ENCODE assay signal across 20 cellular contexts in the genomic region with DNA sequence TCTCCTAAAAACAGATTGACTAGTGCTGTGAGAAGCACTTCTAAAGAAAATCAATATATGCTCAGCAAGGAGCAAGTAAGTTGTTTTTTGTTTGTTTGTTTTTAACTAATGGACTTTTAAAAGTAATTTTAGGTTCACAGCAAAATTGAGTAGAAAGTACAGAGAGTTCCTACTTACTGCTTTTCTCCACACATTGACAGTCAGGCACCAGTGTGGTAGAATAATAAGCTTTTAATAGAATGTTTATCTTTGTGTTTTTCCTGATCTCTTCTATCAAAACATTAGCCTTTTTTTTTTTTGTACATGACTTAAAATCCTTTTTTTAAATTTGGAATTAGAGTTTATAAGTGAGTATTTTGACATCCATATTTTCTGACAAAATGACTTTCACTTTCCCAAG. TPM values are rescaled to one million over a fixed set of nuclear protein-coding genes. Genes with fewer than 3 reads are reported as not detected.
DNase-seq lines count a peak whose midpoint lies in the region; ATAC-seq, FAIRE-seq and TF ChIP-seq lines count a peak whose summit lies in the region.
"Had no signal": no experiment of that assay in that cellular context is flagged by ENCODE, and none has a peak within 500 bp of the region (broad histone marks: within the 10 kb centered on the region; RNA-seq: fewer than 3 reads in every experiment).

No MANE protein-coding gene starts in this region.

- H3K27ac ChIP-seq in ascending aorta (peak overlapping the region; percentile 59 to 61), right atrium auricular region (peak overlapping the region; percentile 43 to 49), small intestine (ENCODE audit: low read depth in 1 of 2, low read length in 1 of 2) (peak overlapping the region in 1 of 2 donors; percentile 24)
- H3K27ac ChIP-seq: BLaER1 treated with 17β-estradiol and CSF1 and Interleukin-3, amounts not matched to agents 10 nM and 100 nM; PC-9; SJCRH30; VCaP had no signal

- intact Hi-C loops in ascending aorta (cut with DNase I), result loop anchor here (1.0 kb wide), 1 partner anchor 203 kb away; no protein-coding TSS in a partner anchor

- TF ChIP-seq CTCF in ascending aorta (IDR thresholded peaks at IDR 0.05) (no peak), right atrium auricular region (IDR thresholded peaks at IDR 0.05) (no peak)

- H3K9me3 ChIP-seq in ascending aorta, result peaks cover 0 to 8% of the 10 kb centered on the region in 2 donors
- H3K9me3 ChIP-seq in right atrium auricular region, result peaks cover 0 to 8% of the 10 kb centered on the region in 2 donors
- no peaks in the 10 kb centered on the region for H3K9me3 ChIP-seq in small intestine (ENCODE audit: control insufficient read depth, low read depth)
- H3K9me3 ChIP-seq: SJCRH30 had no signal

- peak; percentile 27 for FAIRE-seq in A204.1 (lab: Jason Lieb, UNC)
- peak; percentile 26 for FAIRE-seq in small intestine (lab: Jason Lieb, UNC)
- FAIRE-seq: H1, urothelium cell line had no signal

- no peaks in the 10 kb centered on the region for H3K27me3 ChIP-seq in ascending aorta
- no peaks in the 10 kb centered on the region for H3K27me3 ChIP-seq in right atrium auricular region
- H3K27me3 ChIP-seq in small intestine (ENCODE audit: control insufficient read depth in 2 of 2, insufficient read depth in 2 of 2, low read length in 2 of 2), result no peaks in the 10 kb centered on the region
- H3K27me3 ChIP-seq: BLaER1 treated with 17β-estradiol and CSF1 and Interleukin-3, amounts not matched to agents 10 nM and 100 nM; SJCRH30 had no signal

- ATAC-seq in GM18511 (IDR thresholded peaks at IDR 0.05; ENCODE audit: unreplicated experiment), result no peak

- no peak for DNase-seq in ascending aorta (ENCODE audit: low spot score in 2 of 2)
- no peak for DNase-seq in right atrium auricular region (ENCODE audit: low spot score)
- no peak for DNase-seq in small intestine
- DNase-seq in activated effector memory CD4-positive, alpha-beta T cell treated with anti-CD3 and anti-CD28 coated beads, Interleukin-2, amount 50 U/mL, for 16 hours, result no peak
- DNase-seq in DMS114 treated with DMSO at 0.1 percent for 48 hours (lab: John Stamatoyannopoulos, UW; ENCODE audit: unreplicated experiment), result no peak
- DNase-seq in Kasumi-1 (lab: John Stamatoyannopoulos, UW), result no peak
- DNase-seq: activated CD4-positive, alpha-beta T cell treated with anti-CD3 and anti-CD28 coated beads, Interleukin-2, amount 50 U/mL, for 4 hours; activated naive CD4-positive, alpha-beta T cell; activated T-cell treated with anti-CD3 and anti-CD28 coated beads for 4 hours; midbrain; NCI-H748 treated with DMSO at 0.1 percent for 48 hours; PC-9; SJCRH30; stimulated activated naive CD4-positive, alpha-beta T cell had no signal

- H3K4me3 ChIP-seq in ascending aorta, result peak overlapping the region in 1 of 2 donors; percentile 7
- no peak overlapping the region for H3K4me3 ChIP-seq in right atrium auricular region
- H3K4me3 ChIP-seq in small intestine (ENCODE audit: low read depth in 1 of 2, low read length in 2 of 2), result no peak overlapping the region
- H3K4me3 ChIP-seq: BLaER1 treated with 17β-estradiol and CSF1 and Interleukin-3, amounts not matched to agents 10 nM and 100 nM; PC-9; SJCRH30 had no signal

- H3K36me3 ChIP-seq in ascending aorta, result peaks cover 7 to 13% of the 10 kb centered on the region in 2 donors
- peaks cover 15% of the 10 kb centered on the region for H3K36me3 ChIP-seq in right atrium auricular region
- peaks cover 0 to 2% of the 10 kb centered on the region in 2 donors for H3K36me3 ChIP-seq in small intestine (ENCODE audit: control insufficient read depth in 2 of 2, insufficient read depth in 2 of 2, low read length in 2 of 2)

- H3K4me1 ChIP-seq in ascending aorta (peaks cover 0 to 6% of the 10 kb centered on the region in 2 donors), right atrium auricular region (peaks cover 0 to 3% of the 10 kb centered on the region in 2 donors), small intestine (ENCODE audit: control insufficient read depth in 2 of 2, insufficient read depth in 1 of 2, low read depth in 1 of 2, low read length in 1 of 2) (no peaks in the 10 kb centered on the region)
- H3K4me1 ChIP-seq: SJCRH30 had no signal

RNA-seq across cellular contexts. Expression of a gene that starts 28.0 kb away (rescaled TPM):
- 14.3 TPM for total RNA-seq in ascending aorta
- total RNA-seq in right atrium auricular region, result 10 to 100 TPM in 1 of 2 donors, 1 to 10 TPM in 1; 9.9 to 10.6 TPM
- 10 to 100 TPM; 11.2 to 27.6 (median 15.1) TPM for polyA plus RNA-seq in small intestine
